Comparison of ENCODE assay signal across 21 cellular contexts in the genomic region with DNA sequence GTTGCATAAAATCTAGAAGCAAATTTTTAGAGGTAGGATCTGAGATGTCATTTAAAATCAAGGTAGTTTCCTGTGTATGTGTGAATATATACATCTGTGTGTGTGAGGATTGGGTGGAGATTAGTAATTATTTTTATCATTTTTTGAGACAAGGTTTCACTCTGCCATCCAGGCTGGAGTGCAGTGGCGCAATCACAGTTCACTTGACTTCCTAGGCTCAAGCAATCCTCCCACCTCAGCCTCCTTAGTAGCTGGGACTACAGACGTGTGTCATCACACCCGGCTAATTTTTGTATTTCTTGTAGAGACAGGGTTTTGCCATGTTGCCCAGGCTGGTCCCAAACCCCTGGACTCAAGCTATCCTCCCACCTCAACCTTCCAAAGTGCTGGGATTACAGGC.
"Had no signal": no experiment of that assay in that cellular context is flagged by ENCODE, and none has a peak within 500 bp of the region (broad histone marks: within the 10 kb centered on the region; RNA-seq: fewer than 3 reads in every experiment).

No MANE protein-coding gene starts in this region.

- H3K27ac ChIP-seq: coronary artery, gastrocnemius medialis, lower lobe of right lung, parathyroid adenoma, prostate gland, testis, tibial nerve, upper lobe of right lung had no signal

- FAIRE-seq: endothelial cell of umbilical vein had no signal

- H3K36me3 ChIP-seq: gastrocnemius medialis, left ventricle myocardium inferior, lower lobe of right lung, prostate gland, tibial nerve, upper lobe of right lung had no signal

- ATAC-seq: gastrocnemius medialis; lower lobe of right lung; naive thymus-derived CD4-positive, alpha-beta T cell; sciatic nerve; stimulated activated naive B cell treated with anti-CD40 and anti-IgM and Interleukin-4, amounts not matched to agents 10 μg/mL and 1 μg/mL and 100 μg/mL, for 72 hours; stimulated activated naive CD8-positive, alpha-beta T cell treated with anti-CD3 and anti-CD28 coated beads, Interleukin-15, amount 100 ng/mL, for 72 hours; upper lobe of right lung had no signal

- DNase-seq: effector CD4-positive, alpha-beta T cell; endodermal cell; gastrocnemius medialis; islet precursor cell; left ventricle myocardium inferior; lower lobe of right lung; mesendoderm; naive thymus-derived CD4-positive, alpha-beta T cell; nephron progenitor cell; stimulated activated CD4-positive, alpha-beta T cell treated with anti-CD3 and anti-CD28 coated beads, Interleukin-2, amount 100 ng/mL, for 24 hours; stimulated activated CD4-positive, alpha-beta T cell treated with anti-CD3 and anti-CD28 coated beads, Interleukin-4, amount 100 ng/mL, for 4 hours; stimulated activated naive B cell treated with anti-CD40 and anti-IgM and Interleukin-4, amounts not matched to agents 10 μg/mL and 1 μg/mL and 100 μg/mL, for 72 hours; stimulated activated naive CD8-positive, alpha-beta T cell treated with anti-CD3 and anti-CD28 coated beads, Interleukin-15, amount 100 ng/mL, for 72 hours; testis; upper lobe of right lung had no signal

- H3K4me3 ChIP-seq: coronary artery, gastrocnemius medialis, left ventricle myocardium inferior, lower lobe of right lung, prostate gland, testis, tibial nerve, upper lobe of right lung had no signal

- H3K27me3 ChIP-seq: gastrocnemius medialis, testis, tibial nerve, upper lobe of right lung had no signal

- H2AFZ ChIP-seq: parathyroid adenoma had no signal

- H3K9ac ChIP-seq: parathyroid adenoma had no signal

- H3K4me1 ChIP-seq: parathyroid adenoma, prostate gland, testis, upper lobe of right lung had no signal

- H3K9me3 ChIP-seq: gastrocnemius medialis, left ventricle myocardium inferior, lower lobe of right lung, prostate gland, testis, tibial nerve, upper lobe of right lung had no signal
